Comparison of ENCODE assay signal across 21 cellular contexts in genomic region chr14:24814944-24815343, GRCh38.
DNase-seq lines count a peak whose midpoint lies in the region; TF ChIP-seq lines count a peak whose summit lies in the region.
"Had no signal": no experiment of that assay in that cellular context is flagged by ENCODE, and none has a peak within 500 bp of the region (broad histone marks: within the 10 kb centered on the region; RNA-seq: fewer than 3 reads in every experiment).

No MANE protein-coding gene starts in this region.

- peak overlapping the region; percentile 99 for H3K27ac ChIP-seq in VCaP
- no peak overlapping the region for H3K27ac ChIP-seq in esophagus muscularis mucosa (replicated peaks in 1 of 4)
- peak overlapping the region; percentile 75 to 80 for H3K27ac ChIP-seq in liver (ENCODE audit: low read depth in 1 of 2, low read length in 2 of 2)
- H3K27ac ChIP-seq in caudate nucleus (ENCODE audit: low read depth, low read length), result no peak overlapping the region
- H3K27ac ChIP-seq: A549; BLaER1 treated with 17β-estradiol and CSF1 and Interleukin-3, amounts not matched to agents 10 nM and 100 nM had no signal

- no peak for TF ChIP-seq POLR2A in esophagus muscularis mucosa (IDR thresholded peaks at IDR 0.05; ENCODE audit: low read depth)

- no peaks in the 10 kb centered on the region for H3K9me3 ChIP-seq in esophagus muscularis mucosa
- H3K9me3 ChIP-seq in liver (ENCODE audit: control insufficient read depth in 4 of 4, low read length in 3 of 4), result no peaks in the 10 kb centered on the region
- H3K9me3 ChIP-seq: A549; BE2C; BLaER1 treated with 17β-estradiol and CSF1 and Interleukin-3, amounts not matched to agents 10 nM and 100 nM had no signal

- no peak for TF ChIP-seq EP300 in esophagus muscularis mucosa (IDR thresholded peaks at IDR 0.05)

- H3K36me3 ChIP-seq in esophagus muscularis mucosa (peaks cover 0 to 10% (median 2%) of the 10 kb centered on the region in 4 donors), liver (ENCODE audit: control insufficient read depth in 4 of 4, insufficient read depth in 3 of 4, low read depth in 1 of 4, low read length in 3 of 4) (no peaks in the 10 kb centered on the region)
- H3K36me3 ChIP-seq: BE2C; BLaER1 treated with 17β-estradiol and CSF1 and Interleukin-3, amounts not matched to agents 10 nM and 100 nM had no signal

- no peak overlapping the region for H3K4me3 ChIP-seq in esophagus muscularis mucosa
- no peak overlapping the region for H3K4me3 ChIP-seq in liver (ENCODE audit: low read depth in 1 of 3, low read length in 3 of 3)
- H3K4me3 ChIP-seq: A549; BLaER1 treated with 17β-estradiol and CSF1 and Interleukin-3, amounts not matched to agents 10 nM and 100 nM; GM23338 had no signal

- H3K27me3 ChIP-seq in esophagus muscularis mucosa (no peaks in the 10 kb centered on the region), liver (ENCODE audit: control insufficient read depth in 4 of 4, insufficient read depth in 4 of 4, low read length in 3 of 4) (no peaks in the 10 kb centered on the region)
- H3K27me3 ChIP-seq: BLaER1 treated with 17β-estradiol and CSF1 and Interleukin-3, amounts not matched to agents 10 nM and 100 nM had no signal

- no peak overlapping the region for H3K9ac ChIP-seq in liver (ENCODE audit: low read depth in 1 of 2, low read length in 2 of 2)
- H3K9ac ChIP-seq: BLaER1 treated with 17β-estradiol and CSF1 and Interleukin-3, amounts not matched to agents 10 nM and 100 nM had no signal

- WGBS in esophagus muscularis mucosa, result 85% methylated on average over 2 of the region's 2 CpGs
- WGBS in liver, result 83% methylated on average over 2 of the region's 2 CpGs

- no peak for TF ChIP-seq CTCF in VCaP (conservative IDR thresholded peaks at IDR 0.05)
- no peak for TF ChIP-seq CTCF in esophagus muscularis mucosa (IDR thresholded peaks at IDR 0.05)
- no peak for TF ChIP-seq CTCF in liver (IDR thresholded peaks at IDR 0.05; ENCODE audit: low read depth, low read length, missing input control)

- intact Hi-C loops in esophagus muscularis mucosa (cut with DNase I), result no loop called here

- TF ChIP-seq RAD21 in liver (IDR thresholded peaks at IDR 0.05), result no peak

- peak; percentile 17 for DNase-seq in esophagus muscularis mucosa (ENCODE audit: extremely low spot score)
- no peak for DNase-seq in NCI-H1048 (lab: John Stamatoyannopoulos, UW)
- no peak for DNase-seq in caudate nucleus (lab: John Stamatoyannopoulos, UW)
- no peak for DNase-seq in CD1c-positive myeloid dendritic cell (ENCODE audit: extremely low spot score)
- DNase-seq: 8988T; ACHN; AML-193; BE2C; Calu3; CD4-positive, alpha-beta memory T cell; COR-L47; DMS53; DMS79 treated with DMSO at 0.1 percent for 48 hours; GF-D8; H9; HFFc6 had no signal

- H3K4me1 ChIP-seq in esophagus muscularis mucosa, result peaks cover 29 to 57% (median 33%) of the 10 kb centered on the region in 4 donors
- peaks cover 2 to 88% (median 74%) of the 10 kb centered on the region in 4 donors for H3K4me1 ChIP-seq in liver (ENCODE audit: control insufficient read depth in 4 of 4, insufficient read depth in 4 of 4, low read length in 3 of 4)
- H3K4me1 ChIP-seq: BE2C; BLaER1 treated with 17β-estradiol and CSF1 and Interleukin-3, amounts not matched to agents 10 nM and 100 nM had no signal

TF ChIP-seq in liver, 16 proteins besides CTCF, POLR2A, EP300 and RAD21:
- no peak for TF ChIP-seq YY1 (IDR thresholded peaks at IDR 0.05)
- TF ChIP-seq ATF3 (IDR thresholded peaks at IDR 0.05), result no peak
- no peak for TF ChIP-seq FOXA2 (IDR thresholded peaks at IDR 0.05)

Comparison
In these comparisons a context has a peak if more than half of its experiments do, and no peak if none do; other contexts are left out.
1. H3K27ac ChIP-seq: peak in VCaP (single experiment) and liver (2 of 2); none in esophagus muscularis mucosa (0 of 4) and caudate nucleus (single experiment).